8 cellular contexts compared by ENCODE assay signal in genomic region chr16:29318575-29318974, GRCh38.
DNase-seq lines count a peak whose midpoint lies in the region; ATAC-seq, FAIRE-seq and TF ChIP-seq lines count a peak whose summit lies in the region.
"Not testable (repeated sequence)": the region's sequence is repeated elsewhere in the genome, so short reads cannot be mapped to it uniquely, and the experiment has no call there.

No MANE protein-coding gene starts in this region.

- H3K27me3 ChIP-seq in adipocyte (replicated peaks; ENCODE audit: control insufficient read depth, insufficient read depth, low read length); pancreas; uterus: not testable (repeated sequence)

- not testable (repeated sequence) for H3K27ac ChIP-seq in pancreas
- peak overlapping the region; percentile 39 to 49 for H3K27ac ChIP-seq in uterus

- not testable (repeated sequence) for TF ChIP-seq CTCF in pancreas (IDR thresholded peaks at IDR 0.05); uterus (IDR thresholded peaks at IDR 0.05)

- WGBS in pancreas, 2 donors = 68 to 81% methylated on average over 9 of the region's 9 CpGs

- H3K4me3 ChIP-seq in adipocyte (ENCODE audit: low read length); pancreas; uterus: not testable (repeated sequence)

- not testable (repeated sequence) for H3K9me3 ChIP-seq in adipocyte (ENCODE audit: control insufficient read depth, low read length); pancreas; uterus

- TF ChIP-seq POLR2A in uterus (IDR thresholded peaks at IDR 0.05) = not testable (repeated sequence)

- FAIRE-seq in pancreas (lab: Jason Lieb, UNC) = not testable (repeated sequence)

- ATAC-seq in pancreas = peak in 3 of 4 donors; percentile 22 to 53 (median 43)

- intact Hi-C loops in pancreas (cut with DNase I); uterus (cut with DNase I; ENCODE audit: low total_unique reads): not testable (repeated sequence)

- not testable (repeated sequence) for H3K36me3 ChIP-seq in adipocyte (ENCODE audit: control insufficient read depth, insufficient read depth, low read length, severe bottlenecking); pancreas; uterus

- H3K4me1 ChIP-seq in adipocyte (ENCODE audit: control insufficient read depth, insufficient read depth, low read length); pancreas; uterus: not testable (repeated sequence)

- H3K9ac ChIP-seq in adipocyte (ENCODE audit: low read length) = not testable (repeated sequence)

- DNase-seq in CD1c-positive myeloid dendritic cell (ENCODE audit: extremely low spot score) (peak; percentile 72), LHCN-M2 (ENCODE audit: low read depth) (peak; percentile 71), SKM-1 (lab: John Stamatoyannopoulos, UW; ENCODE audit: unreplicated experiment) (peak; percentile 28), adipocyte (ENCODE audit: low read depth) (peak; percentile 51), fibroblast of gingiva (ENCODE audit: low read depth) (peak; percentile 52), kidney glomerular epithelial cell (lab: John Stamatoyannopoulos, UW) (peak; percentile 12), uterus (peak; percentile 71)
- DNase-seq in pancreas = not testable (repeated sequence)
